ENCODE assay signal across 33 cellular contexts in genomic region chr3:172373912-172374311, GRCh38.
"Had no signal": no experiment of that assay in that cellular context is flagged by ENCODE, and none has a peak within 500 bp of the region (broad histone marks: within the 10 kb centered on the region; RNA-seq: fewer than 3 reads in every experiment).

No MANE protein-coding gene starts in this region.

- DNase-seq: activated CD4-positive, alpha-beta memory T cell treated with anti-CD3 and anti-CD28 coated beads for 36 hours; activated CD4-positive, alpha-beta T cell treated with anti-CD3 and anti-CD28 coated beads for 36 hours; activated CD4-positive, alpha-beta T cell treated with anti-CD3 and anti-CD28 coated beads, Interleukin-2, amount 10 ng/mL, durations not matched to agents 24 days and 14 days; activated CD4-positive, CD25-positive, alpha-beta regulatory T cell; activated CD4-positive, CD25-positive, alpha-beta regulatory T cell treated with anti-CD3 and anti-CD28 coated beads, Interleukin-2, amount 50 U/mL, for 72 hours; activated CD8-positive, alpha-beta memory T cell treated with anti-CD3 and anti-CD28 coated beads, Interleukin-2, amount 10 ng/mL, durations not matched to agents 7 days and 5 days; activated CD8-positive, alpha-beta memory T cell treated with anti-CD3 and anti-CD28 coated beads, Interleukin-2, amount 50 U/mL, for 4 hours; activated CD8-positive, alpha-beta T cell treated with anti-CD3 and anti-CD28 coated beads, Interleukin-2, amount 10 ng/mL, durations not matched to agents 7 days and 5 days; activated effector memory CD4-positive, alpha-beta T cell treated with anti-CD3 and anti-CD28 coated beads, Interleukin-2, amount 50 U/mL, for 16 hours; activated naive CD4-positive, alpha-beta T cell treated with anti-CD3 and anti-CD28 coated beads for 36 hours; activated naive CD8-positive, alpha-beta T cell treated with anti-CD3 and anti-CD28 coated beads for 36 hours; activated naive CD8-positive, alpha-beta T cell treated with anti-CD3 and anti-CD28 coated beads, Interleukin-2, amount 50 U/mL, for 24 hours; activated T-cell treated with anti-CD3 and anti-CD28 coated beads, Interleukin-2, amount 50 U/mL, for 1 hour; activated T-cell treated with anti-CD3 and anti-CD28 coated beads, Interleukin-2, amount 50 U/mL, for 48 hours; adrenal gland; amygdala; aorta; central memory CD4-positive, alpha-beta T cell; cerebellar nuclear complex; colonic mucosa; effector memory CD4-positive, alpha-beta T cell; endodermal cell; foreskin fibroblast; head of caudate nucleus; T-helper 2 cell had no signal

- H3K9me3 ChIP-seq: adrenal gland, breast epithelium, colonic mucosa had no signal

- H3K27me3 Mint-ChIP-seq: activated CD4-positive, alpha-beta memory T cell treated with anti-CD3 and anti-CD28 coated beads for 36 hours; activated CD4-positive, alpha-beta T cell treated with anti-CD3 and anti-CD28 coated beads for 36 hours; activated CD4-positive, alpha-beta T cell treated with anti-CD3 and anti-CD28 coated beads, Interleukin-2, amount 10 ng/mL, durations not matched to agents 24 days and 14 days; activated CD8-positive, alpha-beta memory T cell treated with anti-CD3 and anti-CD28 coated beads, Interleukin-2, amount 10 ng/mL, durations not matched to agents 7 days and 5 days; activated naive CD4-positive, alpha-beta T cell treated with anti-CD3 and anti-CD28 coated beads, Interleukin-2, amount 50 U/mL, for 24 hours; activated naive CD8-positive, alpha-beta T cell treated with anti-CD3 and anti-CD28 coated beads for 36 hours; activated naive CD8-positive, alpha-beta T cell treated with anti-CD3 and anti-CD28 coated beads, Interleukin-2, amount 50 U/mL, for 24 hours had no signal

- FAIRE-seq: frontal cortex had no signal

- H3K4me3 ChIP-seq: adrenal gland, breast epithelium, cardiac muscle cell, colonic mucosa had no signal

- H3K27me3 ChIP-seq: adrenal gland, breast epithelium, cardiac muscle cell, colonic mucosa had no signal

- H3K27ac ChIP-seq: adrenal gland, breast epithelium, cardiac muscle cell, colonic mucosa had no signal

- H3K4me1 ChIP-seq: breast epithelium, colonic mucosa had no signal

- H3K4me1 Mint-ChIP-seq: activated CD4-positive, alpha-beta T cell treated with anti-CD3 and anti-CD28 coated beads for 36 hours; activated CD4-positive, alpha-beta T cell treated with anti-CD3 and anti-CD28 coated beads, Interleukin-2, amount 10 ng/mL, durations not matched to agents 24 days and 14 days; activated CD8-positive, alpha-beta memory T cell treated with anti-CD3 and anti-CD28 coated beads, Interleukin-2, amount 10 ng/mL, durations not matched to agents 7 days and 5 days; activated naive CD4-positive, alpha-beta T cell treated with anti-CD3 and anti-CD28 coated beads, Interleukin-2, amount 50 U/mL, for 24 hours; activated naive CD8-positive, alpha-beta T cell treated with anti-CD3 and anti-CD28 coated beads for 36 hours; activated naive CD8-positive, alpha-beta T cell treated with anti-CD3 and anti-CD28 coated beads, Interleukin-2, amount 50 U/mL, for 24 hours; endodermal cell had no signal

- ATAC-seq: activated CD4-positive, alpha-beta T cell treated with anti-CD3 and anti-CD28 coated beads for 36 hours; activated CD8-positive, alpha-beta memory T cell treated with anti-CD3 and anti-CD28 coated beads, Interleukin-2, amount 10 ng/mL, durations not matched to agents 7 days and 5 days; activated CD8-positive, alpha-beta T cell treated with anti-CD3 and anti-CD28 coated beads, Interleukin-2, amount 10 ng/mL, durations not matched to agents 7 days and 5 days; activated naive CD8-positive, alpha-beta T cell treated with anti-CD3 and anti-CD28 coated beads, Interleukin-2, amount 50 U/mL, for 24 hours; esophagus mucosa had no signal

- H3K9me3 Mint-ChIP-seq: activated CD4-positive, alpha-beta memory T cell treated with anti-CD3 and anti-CD28 coated beads for 36 hours; activated CD4-positive, alpha-beta T cell treated with anti-CD3 and anti-CD28 coated beads, Interleukin-2, amount 10 ng/mL, durations not matched to agents 24 days and 14 days; activated naive CD4-positive, alpha-beta T cell treated with anti-CD3 and anti-CD28 coated beads for 36 hours; activated T-helper 1 cell treated with anti-CD3 and anti-CD28 coated beads, Interleukin-12 subunit alpha, Interleukin-12 subunit beta, Interleukin-2, Interleukin-4 antibody, amounts not matched to agents 30 ng/mL and 10 ng/mL and 1 ng/mL, durations not matched to agents 14 hours and 24 hours and 36 hours; activated T-helper 2 cell treated with anti-CD3 and anti-CD28 coated beads, Interferon-gamma antibody, Interleukin-2, Interleukin-4, amounts not matched to agents 10 μg/mL and 5 μg/mL and 100 μg/mL, durations not matched to agents 14 hours and 24 hours and 36 hours; endodermal cell had no signal

- H3K27ac Mint-ChIP-seq: activated CD4-positive, alpha-beta memory T cell treated with anti-CD3 and anti-CD28 coated beads for 36 hours; activated CD4-positive, alpha-beta T cell treated with anti-CD3 and anti-CD28 coated beads for 36 hours; activated CD4-positive, alpha-beta T cell treated with anti-CD3 and anti-CD28 coated beads, Interleukin-2, amount 10 ng/mL, durations not matched to agents 24 days and 14 days; activated CD8-positive, alpha-beta memory T cell treated with anti-CD3 and anti-CD28 coated beads, Interleukin-2, amount 10 ng/mL, durations not matched to agents 7 days and 5 days; activated CD8-positive, alpha-beta T cell treated with anti-CD3 and anti-CD28 coated beads, Interleukin-2, amount 10 ng/mL, durations not matched to agents 7 days and 5 days; activated naive CD4-positive, alpha-beta T cell treated with anti-CD3 and anti-CD28 coated beads for 36 hours; activated naive CD4-positive, alpha-beta T cell treated with anti-CD3 and anti-CD28 coated beads, Interleukin-2, amount 50 U/mL, for 24 hours; activated naive CD8-positive, alpha-beta T cell treated with anti-CD3 and anti-CD28 coated beads for 36 hours; activated naive CD8-positive, alpha-beta T cell treated with anti-CD3 and anti-CD28 coated beads, Interleukin-2, amount 50 U/mL, for 24 hours; activated T-helper 1 cell treated with anti-CD3 and anti-CD28 coated beads, Interleukin-12 subunit alpha, Interleukin-12 subunit beta, Interleukin-2, Interleukin-4 antibody, amounts not matched to agents 30 ng/mL and 10 ng/mL and 1 ng/mL, durations not matched to agents 14 hours and 24 hours and 36 hours; activated T-helper 2 cell treated with anti-CD3 and anti-CD28 coated beads, Interferon-gamma antibody, Interleukin-2, Interleukin-4, amounts not matched to agents 10 μg/mL and 5 μg/mL and 100 μg/mL, durations not matched to agents 14 hours and 24 hours and 36 hours; brain; endodermal cell had no signal

- H3K4me3 Mint-ChIP-seq: activated CD4-positive, alpha-beta memory T cell treated with anti-CD3 and anti-CD28 coated beads for 36 hours; activated CD4-positive, alpha-beta T cell treated with anti-CD3 and anti-CD28 coated beads for 36 hours; activated CD4-positive, alpha-beta T cell treated with anti-CD3 and anti-CD28 coated beads, Interleukin-2, amount 10 ng/mL, durations not matched to agents 24 days and 14 days; activated CD8-positive, alpha-beta memory T cell treated with anti-CD3 and anti-CD28 coated beads, Interleukin-2, amount 10 ng/mL, durations not matched to agents 7 days and 5 days; activated CD8-positive, alpha-beta T cell treated with anti-CD3 and anti-CD28 coated beads, Interleukin-2, amount 10 ng/mL, durations not matched to agents 7 days and 5 days; activated naive CD4-positive, alpha-beta T cell treated with anti-CD3 and anti-CD28 coated beads for 36 hours; activated naive CD4-positive, alpha-beta T cell treated with anti-CD3 and anti-CD28 coated beads, Interleukin-2, amount 50 U/mL, for 24 hours; activated naive CD8-positive, alpha-beta T cell treated with anti-CD3 and anti-CD28 coated beads for 36 hours; activated naive CD8-positive, alpha-beta T cell treated with anti-CD3 and anti-CD28 coated beads, Interleukin-2, amount 50 U/mL, for 24 hours; activated T-helper 1 cell treated with anti-CD3 and anti-CD28 coated beads, Interleukin-12 subunit alpha, Interleukin-12 subunit beta, Interleukin-2, Interleukin-4 antibody, amounts not matched to agents 30 ng/mL and 10 ng/mL and 1 ng/mL, durations not matched to agents 14 hours and 24 hours and 36 hours; brain; endodermal cell had no signal
